ENCODE assay signal across 23 cellular contexts in the genomic region with DNA sequence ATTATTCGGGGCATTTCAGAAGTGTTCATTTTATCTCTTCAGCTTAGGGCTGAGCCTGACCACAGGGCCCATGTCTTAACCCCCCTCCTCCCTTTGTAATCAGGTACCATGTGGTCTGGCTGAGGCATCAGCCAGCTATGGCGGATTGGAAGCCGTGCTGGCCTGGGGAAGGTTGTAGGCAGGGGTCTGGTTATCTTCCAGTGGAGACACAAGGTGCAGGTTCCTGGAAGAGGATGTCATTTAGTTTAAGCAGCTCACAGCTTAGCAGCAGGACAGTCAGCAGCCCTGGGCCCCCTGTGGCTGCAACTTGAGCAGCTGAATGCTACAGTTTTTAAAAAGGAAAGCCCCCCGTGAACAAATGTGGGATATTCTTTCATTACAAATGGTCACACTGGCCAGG. TPM values are rescaled to one million over a fixed set of nuclear protein-coding genes. Genes with fewer than 3 reads are reported as not detected.
DNase-seq lines count a peak whose midpoint lies in the region.
"Had no signal": no experiment of that assay in that cellular context is flagged by ENCODE, and none has a peak within 500 bp of the region (broad histone marks: within the 10 kb centered on the region; RNA-seq: fewer than 3 reads in every experiment).

No MANE protein-coding gene starts in this region.

- no peak overlapping the region for H2BK12ac ChIP-seq in trophoblast cell (ENCODE audit: low read length)

- no peaks in the 10 kb centered on the region for H3K9me3 Mint-ChIP-seq in activated CD4-positive, alpha-beta T cell treated with anti-CD3 and anti-CD28 coated beads, Interleukin-2, amount 10 ng/mL, durations not matched to agents 24 days and 14 days
- no peaks in the 10 kb centered on the region for H3K9me3 Mint-ChIP-seq in activated T-helper 1 cell treated with anti-CD3 and anti-CD28 coated beads, Interleukin-12 subunit alpha, Interleukin-12 subunit beta, Interleukin-2, Interleukin-4 antibody, amounts not matched to agents 30 ng/mL and 10 ng/mL and 1 ng/mL, durations not matched to agents 14 hours and 24 hours and 36 hours
- H3K9me3 Mint-ChIP-seq: activated CD8-positive, alpha-beta T cell treated with anti-CD3 and anti-CD28 coated beads for 36 hours; immature natural killer cell; stimulated activated memory B cell treated with anti-CD40 and anti-IgM and Interleukin-4, amounts not matched to agents 10 μg/mL and 1 μg/mL and 100 μg/mL, for 72 hours; WTC11 had no signal

- no peak overlapping the region for H4K8ac ChIP-seq in trophoblast cell (ENCODE audit: low read depth, low read length)

- H3K79me1 ChIP-seq in trophoblast cell (ENCODE audit: low read length) = peaks cover 8% of the 10 kb centered on the region

- no peak overlapping the region for H2AFZ ChIP-seq in trophoblast cell (ENCODE audit: insufficient read depth, low read length, poor library complexity)

- H3K79me2 ChIP-seq in trophoblast cell (ENCODE audit: control insufficient read depth, insufficient read depth, low read length, poor library complexity) = peaks cover 3% of the 10 kb centered on the region

- intact Hi-C loops in activated CD4-positive, alpha-beta T cell treated with anti-CD3 and anti-CD28 coated beads, Interleukin-2, amount 10 ng/mL, durations not matched to agents 24 days and 14 days (cut with micrococcal nuclease) = no loop called here
- intact Hi-C loops in activated T-helper 1 cell treated with anti-CD3 and anti-CD28 coated beads, Interleukin-12 subunit alpha, Interleukin-12 subunit beta, Interleukin-2, Interleukin-4 antibody, amounts not matched to agents 30 ng/mL and 10 ng/mL and 1 ng/mL, durations not matched to agents 14 hours and 24 hours and 36 hours (cut with micrococcal nuclease) = no loop called here

- DNase-seq in activated CD4-positive, alpha-beta T cell treated with anti-CD3 and anti-CD28 coated beads, Interleukin-2, amount 10 ng/mL, durations not matched to agents 24 days and 14 days = no peak
- no peak for DNase-seq in activated CD4-positive, alpha-beta T cell treated with anti-CD3 and anti-CD28 coated beads, Interleukin-2, amount 50 U/mL, for 4 hours
- no peak for DNase-seq in activated T-helper 1 cell treated with anti-CD3 and anti-CD28 coated beads, Interleukin-12 subunit alpha, Interleukin-12 subunit beta, Interleukin-2, Interleukin-4 antibody, amounts not matched to agents 30 ng/mL and 10 ng/mL and 1 ng/mL, durations not matched to agents 14 hours and 24 hours and 36 hours (ENCODE audit: low spot score)
- DNase-seq in trophoblast cell (no peak), NCI-H2171 treated with DMSO at 0.1 percent for 48 hours (lab: John Stamatoyannopoulos, UW) (no peak), germinal center (ENCODE audit: low spot score) (no peak), AG20443 (ENCODE audit: low spot score) (no peak)
- DNase-seq: 8988T; activated CD8-positive, alpha-beta T cell treated with anti-CD3 and anti-CD28 coated beads for 36 hours; activated T-cell treated with anti-CD3 and anti-CD28 coated beads for 4 hours; central memory CD4-positive, alpha-beta T cell; HCEC 1CT; immature natural killer cell; left lung; NCI-H1436 treated with DMSO at 0.1 percent for 48 hours; NCI-H2171; stimulated activated CD4-positive, alpha-beta T cell treated with anti-CD3 and anti-CD28 coated beads, Interleukin-2, amount 100 ng/mL, for 24 hours had no signal

- no peaks in the 10 kb centered on the region for H3K27me3 Mint-ChIP-seq in activated CD4-positive, alpha-beta T cell treated with anti-CD3 and anti-CD28 coated beads, Interleukin-2, amount 10 ng/mL, durations not matched to agents 24 days and 14 days
- H3K27me3 Mint-ChIP-seq in activated T-helper 1 cell treated with anti-CD3 and anti-CD28 coated beads, Interleukin-12 subunit alpha, Interleukin-12 subunit beta, Interleukin-2, Interleukin-4 antibody, amounts not matched to agents 30 ng/mL and 10 ng/mL and 1 ng/mL, durations not matched to agents 14 hours and 24 hours and 36 hours (ENCODE audit: insufficient read depth) = no peaks in the 10 kb centered on the region
- H3K27me3 Mint-ChIP-seq: activated CD8-positive, alpha-beta T cell treated with anti-CD3 and anti-CD28 coated beads for 36 hours; stimulated activated memory B cell treated with anti-CD40 and anti-IgM and Interleukin-4, amounts not matched to agents 10 μg/mL and 1 μg/mL and 100 μg/mL, for 72 hours had no signal

- no peak overlapping the region for H2BK120ac ChIP-seq in trophoblast cell (ENCODE audit: insufficient read depth, low read length, poor library complexity)

- H3K36me3 Mint-ChIP-seq in activated CD4-positive, alpha-beta T cell treated with anti-CD3 and anti-CD28 coated beads, Interleukin-2, amount 10 ng/mL, durations not matched to agents 24 days and 14 days (ENCODE audit: low read depth) = peaks cover 45% of the 10 kb centered on the region
- H3K36me3 Mint-ChIP-seq in activated T-helper 1 cell treated with anti-CD3 and anti-CD28 coated beads, Interleukin-12 subunit alpha, Interleukin-12 subunit beta, Interleukin-2, Interleukin-4 antibody, amounts not matched to agents 30 ng/mL and 10 ng/mL and 1 ng/mL, durations not matched to agents 14 hours and 24 hours and 36 hours (ENCODE audit: low read depth) = peaks cover 37% of the 10 kb centered on the region

- H3K9me3 ChIP-seq in HUES48 (ENCODE audit: control insufficient read depth, insufficient read depth, low read length) (no peaks in the 10 kb centered on the region), trophoblast cell (ENCODE audit: insufficient read depth, low read depth, low read length) (no peaks in the 10 kb centered on the region)
- H3K9me3 ChIP-seq: left lung, prostate gland, thoracic aorta had no signal

- peaks cover 3% of the 10 kb centered on the region for H3K4me1 Mint-ChIP-seq in activated CD4-positive, alpha-beta T cell treated with anti-CD3 and anti-CD28 coated beads, Interleukin-2, amount 10 ng/mL, durations not matched to agents 24 days and 14 days
- peaks cover 6% of the 10 kb centered on the region for H3K4me1 Mint-ChIP-seq in activated T-helper 1 cell treated with anti-CD3 and anti-CD28 coated beads, Interleukin-12 subunit alpha, Interleukin-12 subunit beta, Interleukin-2, Interleukin-4 antibody, amounts not matched to agents 30 ng/mL and 10 ng/mL and 1 ng/mL, durations not matched to agents 14 hours and 24 hours and 36 hours (ENCODE audit: low read depth)
- H3K4me1 Mint-ChIP-seq: immature natural killer cell; stimulated activated memory B cell treated with anti-CD40 and anti-IgM and Interleukin-4, amounts not matched to agents 10 μg/mL and 1 μg/mL and 100 μg/mL, for 72 hours had no signal

- no peak overlapping the region for H2AK5ac ChIP-seq in trophoblast cell (ENCODE audit: low read length)

- H3K4ac ChIP-seq in trophoblast cell (ENCODE audit: low read depth, low read length) = no peak overlapping the region

- no peak overlapping the region for H3K23ac ChIP-seq in trophoblast cell (ENCODE audit: low read length)

- H3K27ac Mint-ChIP-seq in activated CD4-positive, alpha-beta T cell treated with anti-CD3 and anti-CD28 coated beads, Interleukin-2, amount 10 ng/mL, durations not matched to agents 24 days and 14 days = peak overlapping the region; percentile 54
- H3K27ac Mint-ChIP-seq in activated T-helper 1 cell treated with anti-CD3 and anti-CD28 coated beads, Interleukin-12 subunit alpha, Interleukin-12 subunit beta, Interleukin-2, Interleukin-4 antibody, amounts not matched to agents 30 ng/mL and 10 ng/mL and 1 ng/mL, durations not matched to agents 14 hours and 24 hours and 36 hours = peak overlapping the region; percentile 5
- H3K27ac Mint-ChIP-seq: activated CD8-positive, alpha-beta T cell treated with anti-CD3 and anti-CD28 coated beads for 36 hours; immature natural killer cell; stimulated activated memory B cell treated with anti-CD40 and anti-IgM and Interleukin-4, amounts not matched to agents 10 μg/mL and 1 μg/mL and 100 μg/mL, for 72 hours had no signal

- H3K36me3 ChIP-seq in HUES48 (ENCODE audit: control insufficient read depth, insufficient read depth, low read length) (peaks cover 59% of the 10 kb centered on the region), trophoblast cell (ENCODE audit: control insufficient read depth in 1 of 2, insufficient read depth in 2 of 2, low read length in 2 of 2) (peaks cover 48 to 55% of the 10 kb centered on the region in 2 experiments)

- H3K14ac ChIP-seq in trophoblast cell (ENCODE audit: low read length) = no peak overlapping the region

- H3K9ac ChIP-seq in HUES48 (ENCODE audit: low read depth, low read length) (no peak overlapping the region), trophoblast cell (ENCODE audit: low read length) (no peak overlapping the region)

- WGBS in trophoblast cell (ENCODE audit: extremely low coverage, insufficient coverage, insufficient read length) = no CpG with 5 or more reads among the region's 4 CpGs

- H3K4me1 ChIP-seq in HUES48 (ENCODE audit: control insufficient read depth, insufficient read depth, low read length) = peaks cover 20% of the 10 kb centered on the region
- peaks cover 24 to 25% of the 10 kb centered on the region in 2 experiments for H3K4me1 ChIP-seq in trophoblast cell (ENCODE audit: control insufficient read depth in 1 of 2, insufficient read depth in 2 of 2, low read length in 2 of 2)

- H3K4me2 ChIP-seq in trophoblast cell (ENCODE audit: low read length) = no peak overlapping the region

- no peak overlapping the region for H4K12ac ChIP-seq in trophoblast cell (ENCODE audit: low read depth, low read length)

- no peak overlapping the region for H3K4me3 ChIP-seq in HUES48 (ENCODE audit: low read depth, low read length)
- H3K4me3 ChIP-seq in trophoblast cell (ENCODE audit: low read depth, low read length) = no peak overlapping the region
- H3K4me3 ChIP-seq: left lung, prostate gland, skin epidermis, thoracic aorta had no signal

- no peak overlapping the region for H4K91ac ChIP-seq in trophoblast cell (ENCODE audit: low read depth, low read length)

- H3K4me3 Mint-ChIP-seq in activated CD4-positive, alpha-beta T cell treated with anti-CD3 and anti-CD28 coated beads, Interleukin-2, amount 10 ng/mL, durations not matched to agents 24 days and 14 days = no peak overlapping the region
- H3K4me3 Mint-ChIP-seq in activated T-helper 1 cell treated with anti-CD3 and anti-CD28 coated beads, Interleukin-12 subunit alpha, Interleukin-12 subunit beta, Interleukin-2, Interleukin-4 antibody, amounts not matched to agents 30 ng/mL and 10 ng/mL and 1 ng/mL, durations not matched to agents 14 hours and 24 hours and 36 hours = no peak overlapping the region
- H3K4me3 Mint-ChIP-seq: activated CD8-positive, alpha-beta T cell treated with anti-CD3 and anti-CD28 coated beads for 36 hours; immature natural killer cell; stimulated activated memory B cell treated with anti-CD40 and anti-IgM and Interleukin-4, amounts not matched to agents 10 μg/mL and 1 μg/mL and 100 μg/mL, for 72 hours; WTC11 had no signal

- no peaks in the 10 kb centered on the region for H3K27me3 ChIP-seq in HUES48 (ENCODE audit: control insufficient read depth, insufficient read depth, low read length)
- H3K27me3 ChIP-seq in trophoblast cell (ENCODE audit: insufficient read depth, low read length) = no peaks in the 10 kb centered on the region
- H3K27me3 ChIP-seq: left lung had no signal

- no peak overlapping the region for H2BK5ac ChIP-seq in trophoblast cell (ENCODE audit: low read depth, low read length, poor library complexity)

- H3K27ac ChIP-seq in HUES48 (ENCODE audit: low read depth, low read length) (peak overlapping the region; percentile 12), trophoblast cell (ENCODE audit: low read depth, low read length) (peak overlapping the region; percentile 0)
- H3K27ac ChIP-seq: left lung, prostate gland, skin epidermis, thoracic aorta had no signal

- H3K18ac ChIP-seq in trophoblast cell (ENCODE audit: low read length) = no peak overlapping the region

RNA-seq across cellular contexts. Expression of a gene that starts 22.1 kb away (rescaled TPM):
- 27.7 and 29.1 TPM in 2 replicates for total RNA-seq in activated CD4-positive, alpha-beta T cell treated with anti-CD3 and anti-CD28 coated beads, Interleukin-2, amount 10 ng/mL, durations not matched to agents 24 days and 14 days
- total RNA-seq in activated T-helper 1 cell treated with anti-CD3 and anti-CD28 coated beads, Interleukin-12 subunit alpha, Interleukin-12 subunit beta, Interleukin-2, Interleukin-4 antibody, amounts not matched to agents 30 ng/mL and 10 ng/mL and 1 ng/mL, durations not matched to agents 14 hours and 24 hours and 36 hours = 30.4 and 30.5 TPM in 2 replicates
- polyA plus RNA-seq in trophoblast cell (2013) = 85.0 and 88.8 TPM in 2 replicates

RNA-seq across cellular contexts. Expression of a gene that starts 52.6 kb away (rescaled TPM):
- total RNA-seq in activated CD4-positive, alpha-beta T cell treated with anti-CD3 and anti-CD28 coated beads, Interleukin-2, amount 10 ng/mL, durations not matched to agents 24 days and 14 days = 18.1 and 18.3 TPM in 2 replicates
- total RNA-seq in activated T-helper 1 cell treated with anti-CD3 and anti-CD28 coated beads, Interleukin-12 subunit alpha, Interleukin-12 subunit beta, Interleukin-2, Interleukin-4 antibody, amounts not matched to agents 30 ng/mL and 10 ng/mL and 1 ng/mL, durations not matched to agents 14 hours and 24 hours and 36 hours = 17.7 and 19.4 TPM in 2 replicates
- 62.9 and 65.6 TPM in 2 replicates for polyA plus RNA-seq in trophoblast cell (2013)
